1 cellular context compared by ENCODE assay signal in the genomic region with DNA sequence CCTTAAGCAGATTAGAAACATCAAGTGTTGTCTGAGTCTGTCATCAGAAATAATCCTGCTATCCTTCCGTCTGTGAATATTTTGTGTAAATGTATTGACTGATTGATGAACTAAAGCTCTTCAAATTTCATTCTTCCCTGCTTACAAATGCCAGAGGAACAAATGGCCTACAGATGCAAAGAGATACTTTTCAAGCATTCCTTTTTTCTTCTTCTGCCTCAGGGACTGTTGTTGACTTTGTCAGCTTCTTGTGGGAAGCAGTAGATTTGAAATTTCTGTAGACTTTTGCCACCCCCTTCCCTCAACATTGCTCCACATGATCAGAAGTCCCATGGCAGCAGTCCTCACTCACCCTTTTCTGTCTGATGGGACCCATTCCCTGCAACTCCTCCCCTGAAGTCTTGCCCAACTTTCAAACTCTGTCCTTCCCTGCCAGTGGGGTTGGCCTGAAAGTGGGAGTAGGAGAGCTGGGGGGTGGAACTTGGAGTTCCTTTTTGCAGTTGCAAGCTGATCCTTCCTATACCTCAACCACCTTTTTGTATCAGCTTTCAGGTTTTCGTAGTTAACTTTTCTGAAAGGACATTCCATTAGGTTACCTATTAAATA.
TF ChIP-seq lines count a peak whose summit lies in the region.

No MANE protein-coding gene starts in this region.

TF ChIP-seq in SK-N-SH, 30 proteins besides CTCF, POLR2A, EP300 and RAD21:
- TF ChIP-seq, protein P1, sequence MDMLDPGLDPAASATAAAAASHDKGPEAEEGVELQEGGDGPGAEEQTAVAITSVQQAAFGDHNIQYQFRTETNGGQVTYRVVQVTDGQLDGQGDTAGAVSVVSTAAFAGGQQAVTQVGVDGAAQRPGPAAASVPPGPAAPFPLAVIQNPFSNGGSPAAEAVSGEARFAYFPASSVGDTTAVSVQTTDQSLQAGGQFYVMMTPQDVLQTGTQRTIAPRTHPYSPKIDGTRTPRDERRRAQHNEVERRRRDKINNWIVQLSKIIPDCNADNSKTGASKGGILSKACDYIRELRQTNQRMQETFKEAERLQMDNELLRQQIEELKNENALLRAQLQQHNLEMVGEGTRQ (IDR thresholded peaks at IDR 0.05; ENCODE audit: borderline replicate concordance, low read depth, low read length): no peak
- TF ChIP-seq GABPA (IDR thresholded peaks at IDR 0.05; ENCODE audit: low read depth): no peak
- TF ChIP-seq FOXJ3 (CRISPR knock-in tag; IDR thresholded peaks at IDR 0.05): no peak
- TF ChIP-seq EZH2phosphoT487 (IDR thresholded peaks at IDR 0.05; ENCODE audit: borderline replicate concordance, low read depth): no peak
- no peak for TF ChIP-seq POLR2AphosphoS5 (IDR thresholded peaks at IDR 0.05; ENCODE audit: low read depth, low read length)
- TF ChIP-seq TAF1 (IDR thresholded peaks at IDR 0.05; ENCODE audit: borderline replicate concordance, low read depth, low read length): no peak
